Comparison of ENCODE assay signal across 18 cellular contexts in the genomic region with DNA sequence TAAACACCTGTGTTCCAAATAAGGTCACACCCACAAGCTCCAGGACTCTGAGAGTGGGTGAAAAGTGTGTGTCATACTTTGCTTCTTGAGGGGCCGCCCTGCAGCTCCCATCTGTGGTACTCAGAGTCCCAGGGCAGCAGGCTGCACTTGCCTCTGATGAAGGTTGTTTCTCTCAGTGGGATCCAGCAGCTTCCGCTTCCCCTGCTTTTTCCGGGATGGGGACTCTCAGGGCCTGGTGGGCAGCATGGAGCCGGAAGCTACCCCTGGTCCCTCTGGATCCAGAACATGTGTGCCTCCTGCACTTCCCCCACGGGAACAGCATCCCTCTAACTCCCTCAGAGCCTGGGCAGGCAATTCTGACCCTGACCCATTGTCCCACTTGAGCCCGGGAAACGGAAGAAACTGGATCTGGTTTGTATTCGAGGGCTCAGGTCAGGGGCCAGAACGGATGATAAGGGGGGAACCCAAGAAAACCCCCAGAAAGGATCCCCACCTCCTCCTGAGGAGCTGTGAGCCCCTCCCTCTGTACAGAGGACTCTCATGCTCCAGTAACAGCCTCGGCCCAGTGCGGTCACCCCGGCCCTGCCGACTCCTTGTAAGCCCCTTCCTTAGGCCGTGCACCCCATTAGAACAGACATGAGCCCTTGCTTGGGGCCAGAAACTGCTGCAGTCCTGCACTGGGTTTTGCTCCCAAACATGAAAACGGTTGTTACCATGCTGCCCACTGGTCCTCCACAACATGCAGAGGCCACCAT.
DNase-seq lines count a peak whose midpoint lies in the region; ATAC-seq and TF ChIP-seq lines count a peak whose summit lies in the region.
"Had no signal": no experiment of that assay in that cellular context is flagged by ENCODE, and none has a peak within 500 bp of the region (broad histone marks: within the 10 kb centered on the region; RNA-seq: fewer than 3 reads in every experiment).

No MANE protein-coding gene starts in this region.

- TF ChIP-seq POLR2A in suprapubic skin (IDR thresholded peaks at IDR 0.05): no peak

- DNase-seq in right atrium auricular region (ENCODE audit: low spot score): peak; percentile 28
- DNase-seq in left ventricle myocardium superior: no peak
- DNase-seq in left lobe of liver (ENCODE audit: low spot score): peak; percentile 26
- peak; percentile 30 for DNase-seq in sciatic nerve (ENCODE audit: low spot score)
- DNase-seq in suprapubic skin (ENCODE audit: low spot score in 2 of 2): peak; percentile 26 to 59
- DNase-seq in NAMALWA (ENCODE audit: low spot score): no peak
- DNase-seq: 8988T; CD8-positive, alpha-beta T cell; DMS 273 treated with DMSO at 0.1 percent for 48 hours; DND-41; EL; HCEC 1CT; KBM-7 had no signal

- 84% methylated on average over 14 of the region's 15 CpGs for WGBS in suprapubic skin

- intact Hi-C loops in left ventricle myocardium superior (cut with micrococcal nuclease): no loop called here
- intact Hi-C loops in sciatic nerve (cut with DNase I): no loop called here

- TF ChIP-seq CTCF in right atrium auricular region (IDR thresholded peaks at IDR 0.05): no peak
- TF ChIP-seq CTCF in suprapubic skin (IDR thresholded peaks at IDR 0.05): no peak

- H3K9me3 ChIP-seq in right atrium auricular region (peaks cover 0 to 11% of the 10 kb centered on the region in 2 donors), suprapubic skin (peaks cover 10% of the 10 kb centered on the region)

- H3K4me3 ChIP-seq in right atrium auricular region (no peak overlapping the region), suprapubic skin (no peak overlapping the region)
- H3K4me3 ChIP-seq: BLaER1 treated with 17β-estradiol and CSF1 and Interleukin-3, amounts not matched to agents 10 nM and 100 nM; GM12878 had no signal

- H3K27me3 ChIP-seq in right atrium auricular region (no peaks in the 10 kb centered on the region), suprapubic skin (peaks cover 11% of the 10 kb centered on the region)
- H3K27me3 ChIP-seq: BLaER1 treated with 17β-estradiol and CSF1 and Interleukin-3, amounts not matched to agents 10 nM and 100 nM had no signal

- H3K27ac ChIP-seq in right atrium auricular region (no peak overlapping the region), suprapubic skin (no peak overlapping the region)
- H3K27ac ChIP-seq: BLaER1 treated with 17β-estradiol and CSF1 and Interleukin-3, amounts not matched to agents 10 nM and 100 nM had no signal

- TF ChIP-seq EP300 in suprapubic skin (IDR thresholded peaks at IDR 0.05): no peak

- H3K36me3 ChIP-seq in right atrium auricular region (no peaks in the 10 kb centered on the region), suprapubic skin (no peaks in the 10 kb centered on the region)
- H3K36me3 ChIP-seq: BLaER1 treated with 17β-estradiol and CSF1 and Interleukin-3, amounts not matched to agents 10 nM and 100 nM had no signal

- ATAC-seq in left ventricle myocardium superior: no peak
- no peak for ATAC-seq in left lobe of liver
- ATAC-seq in sciatic nerve: no peak
- no peak for ATAC-seq in HG03342 (IDR thresholded peaks at IDR 0.05; ENCODE audit: unreplicated experiment)
- no peak for ATAC-seq in HG03520 (IDR thresholded peaks at IDR 0.05; ENCODE audit: unreplicated experiment)
- ATAC-seq: CD8-positive, alpha-beta T cell; GM12878; HepG2 had no signal

- H3K4me1 ChIP-seq in right atrium auricular region (no peaks in the 10 kb centered on the region), suprapubic skin (no peaks in the 10 kb centered on the region)

Comparison
In these comparisons a context has a peak if more than half of its experiments do, and no peak if none do; other contexts are left out.
1. DNase-seq: peak in right atrium auricular region (single experiment), left lobe of liver (single experiment), sciatic nerve (single experiment) and suprapubic skin (2 of 2); none in left ventricle myocardium superior (single experiment) and NAMALWA (single experiment).